In genomic region chr11:44285756-44286155, GRCh38 we compare ENCODE assay signal across 23 cellular contexts. TPM values are rescaled to one million over a fixed set of nuclear protein-coding genes. Genes with fewer than 3 reads are reported as not detected.
DNase-seq lines count a peak whose midpoint lies in the region; TF ChIP-seq lines count a peak whose summit lies in the region.
"Had no signal": no experiment of that assay in that cellular context is flagged by ENCODE, and none has a peak within 500 bp of the region (broad histone marks: within the 10 kb centered on the region; RNA-seq: fewer than 3 reads in every experiment).

No MANE protein-coding gene starts in this region.

- peak; percentile 30 for DNase-seq in EH (ENCODE audit: low read depth)
- peak; percentile 35 for DNase-seq in amniotic epithelial cell (ENCODE audit: low read depth)
- DNase-seq in neural progenitor cell (ENCODE audit: low spot score) = no peak
- no peak for DNase-seq in osteocyte (ENCODE audit: extremely low spot score, unreplicated experiment)
- DNase-seq in GF-D8 (lab: John Stamatoyannopoulos, UW) = no peak
- no peak for DNase-seq in SIG-M5 treated with dmso at 0.1 percent for 504 hours (lab: John Stamatoyannopoulos, UW; ENCODE audit: unreplicated experiment)
- DNase-seq in globus pallidus (ENCODE audit: low spot score) = no peak
- DNase-seq: foreskin keratinocyte had no signal

- H3K27ac ChIP-seq in neural progenitor cell = no peak overlapping the region
- H3K27ac ChIP-seq: cardiac muscle cell, coronary artery, esophagus muscularis mucosa, foreskin keratinocyte, heart right ventricle, ovary, RWPE1, upper lobe of left lung had no signal

- H3K4me3 ChIP-seq in Loucy (ENCODE audit: low read length, poor library complexity, severe bottlenecking) = no peak overlapping the region
- no peak overlapping the region for H3K4me3 ChIP-seq in neural progenitor cell
- H3K4me3 ChIP-seq: cardiac muscle cell, coronary artery, esophagus muscularis mucosa, heart right ventricle, ovary, upper lobe of left lung had no signal

- H3K4me2 ChIP-seq in Loucy (ENCODE audit: low read depth, low read length, poor library complexity, severe bottlenecking) (no peak overlapping the region), neural progenitor cell (no peak overlapping the region)

- H3K4me1 ChIP-seq in Loucy (ENCODE audit: insufficient read depth, low read length, poor library complexity, severe bottlenecking) = no peaks in the 10 kb centered on the region
- H3K4me1 ChIP-seq in neural progenitor cell = peaks cover 11% of the 10 kb centered on the region
- H3K4me1 ChIP-seq: BE2C, esophagus muscularis mucosa, upper lobe of left lung had no signal

- no peak overlapping the region for H3K4me3 Mint-ChIP-seq in neural progenitor cell
- no peak overlapping the region for H3K4me3 Mint-ChIP-seq in osteocyte (ENCODE audit: unreplicated experiment)
- H3K4me3 Mint-ChIP-seq: activated CD8-positive, alpha-beta T cell treated with anti-CD3 and anti-CD28 coated beads, Interleukin-2, amount 10 ng/mL, durations not matched to agents 7 days and 5 days; CD8-positive, alpha-beta memory T cell; memory B cell; naive B cell had no signal

- no peaks in the 10 kb centered on the region for H3K79me2 ChIP-seq in Loucy (ENCODE audit: insufficient read depth, low read length)
- no peaks in the 10 kb centered on the region for H3K79me2 ChIP-seq in neural progenitor cell (ENCODE audit: low read depth)

- H3K4me1 Mint-ChIP-seq in neural progenitor cell = peaks cover 28% of the 10 kb centered on the region
- peaks cover 2% of the 10 kb centered on the region for H3K4me1 Mint-ChIP-seq in osteocyte (ENCODE audit: unreplicated experiment)
- H3K4me1 Mint-ChIP-seq: CD8-positive, alpha-beta memory T cell; memory B cell had no signal

- TF ChIP-seq CTCF in Loucy (conservative IDR thresholded peaks at IDR 0.05; ENCODE audit: low read length) = no peak
- TF ChIP-seq CTCF in neural progenitor cell (IDR thresholded peaks at IDR 0.05) = no peak
- TF ChIP-seq CTCF in osteocyte (IDR thresholded peaks at IDR 0.05) = no peak

- H3K9me3 Mint-ChIP-seq in neural progenitor cell (peaks cover 8% of the 10 kb centered on the region), osteocyte (ENCODE audit: unreplicated experiment) (no peaks in the 10 kb centered on the region)
- H3K9me3 Mint-ChIP-seq: activated naive CD4-positive, alpha-beta T cell treated with anti-CD3 and anti-CD28 coated beads, Interleukin-2, amount 50 U/mL, for 72 hours; CD8-positive, alpha-beta memory T cell; memory B cell; naive B cell had no signal

- H3K9ac ChIP-seq in Loucy (ENCODE audit: low read depth, low read length, poor library complexity, severe bottlenecking) (no peak overlapping the region), neural progenitor cell (no peak overlapping the region)

- no peaks in the 10 kb centered on the region for H3K36me3 ChIP-seq in Loucy (ENCODE audit: insufficient read depth, low read length)
- H3K36me3 ChIP-seq in neural progenitor cell = no peaks in the 10 kb centered on the region
- H3K36me3 ChIP-seq: BE2C, cardiac muscle cell, esophagus muscularis mucosa, heart right ventricle, ovary, upper lobe of left lung had no signal

- H2AFZ ChIP-seq in Loucy (ENCODE audit: low read length) (peak overlapping the region; percentile 66), neural progenitor cell (replicated peaks) (peak overlapping the region; percentile 70)

- H3K9me2 ChIP-seq in Loucy (replicated peaks; ENCODE audit: low read depth, low read length) = no peaks in the 10 kb centered on the region

- H3K27me3 Mint-ChIP-seq in neural progenitor cell (ENCODE audit: insufficient read depth, low read depth) (peaks cover 32% of the 10 kb centered on the region), osteocyte (ENCODE audit: unreplicated experiment) (peaks cover 8% of the 10 kb centered on the region)

- H3F3A ChIP-seq in Loucy (ENCODE audit: low read depth) = no peaks in the 10 kb centered on the region
- no peaks in the 10 kb centered on the region for H3F3A ChIP-seq in neural progenitor cell (ENCODE audit: low read depth)

- H3K27ac Mint-ChIP-seq in neural progenitor cell (no peak overlapping the region), osteocyte (ENCODE audit: unreplicated experiment) (no peak overlapping the region)
- H3K27ac Mint-ChIP-seq: activated CD8-positive, alpha-beta T cell treated with anti-CD3 and anti-CD28 coated beads, Interleukin-2, amount 10 ng/mL, durations not matched to agents 7 days and 5 days; CD8-positive, alpha-beta memory T cell; memory B cell had no signal

- H3K27me3 ChIP-seq in Loucy (ENCODE audit: insufficient read depth, low read length, poor library complexity, severe bottlenecking) (no peaks in the 10 kb centered on the region), neural progenitor cell (no peaks in the 10 kb centered on the region)
- H3K27me3 ChIP-seq: BE2C, foreskin keratinocyte, ovary, upper lobe of left lung had no signal

- H3K36me3 Mint-ChIP-seq in neural progenitor cell (peaks cover 2% of the 10 kb centered on the region), osteocyte (ENCODE audit: unreplicated experiment) (no peaks in the 10 kb centered on the region)
- H3K36me3 Mint-ChIP-seq: activated naive CD4-positive, alpha-beta T cell treated with anti-CD3 and anti-CD28 coated beads, Interleukin-2, amount 50 U/mL, for 72 hours; CD8-positive, alpha-beta memory T cell; memory B cell; naive B cell had no signal

- H3K9me3 ChIP-seq in Loucy (ENCODE audit: insufficient read depth, low read depth, low read length) (no peaks in the 10 kb centered on the region), neural progenitor cell (ENCODE audit: low read depth) (no peaks in the 10 kb centered on the region)
- H3K9me3 ChIP-seq: BE2C, esophagus muscularis mucosa, heart right ventricle, ovary, upper lobe of left lung had no signal

- no peaks in the 10 kb centered on the region for H4K20me1 ChIP-seq in Loucy (ENCODE audit: insufficient read depth, low read length, poor library complexity, severe bottlenecking)
- H4K20me1 ChIP-seq in neural progenitor cell (ENCODE audit: low read depth) = no peaks in the 10 kb centered on the region

RNA-seq across cellular contexts. Expression of gene ALX4, which starts 24.2 kb away (rescaled TPM):
- not detected in 2 replicates for total RNA-seq in neural progenitor cell (ENCODE audit: low replicate concordance)
- not detected in 2 replicates for total RNA-seq in osteocyte
- total RNA-seq: activated CD8-positive, alpha-beta T cell treated with anti-CD3 and anti-CD28 coated beads, Interleukin-2, amount 10 ng/mL, durations not matched to agents 7 days and 5 days; activated naive CD4-positive, alpha-beta T cell treated with anti-CD3 and anti-CD28 coated beads, Interleukin-2, amount 50 U/mL, for 72 hours; CD8-positive, alpha-beta memory T cell; foreskin keratinocyte; T-helper 2 cell treated with Interferon-gamma antibody and Interleukin-4, amounts not matched to agents 100 ng/mL and 5 ng/mL, for 36 hours; upper lobe of left lung had no signal

Comparison
In these comparisons a context has a peak if more than half of its experiments do, and no peak if none do; other contexts are left out.
1. DNase-seq: peak in EH (single experiment) and amniotic epithelial cell (single experiment); none in neural progenitor cell (single experiment), osteocyte (single experiment), GF-D8 (single experiment), SIG-M5 treated with dmso at 0.1 percent for 504 hours (single experiment) and globus pallidus (single experiment).